ENCODE assay signal across 8 cellular contexts in the genomic region with DNA sequence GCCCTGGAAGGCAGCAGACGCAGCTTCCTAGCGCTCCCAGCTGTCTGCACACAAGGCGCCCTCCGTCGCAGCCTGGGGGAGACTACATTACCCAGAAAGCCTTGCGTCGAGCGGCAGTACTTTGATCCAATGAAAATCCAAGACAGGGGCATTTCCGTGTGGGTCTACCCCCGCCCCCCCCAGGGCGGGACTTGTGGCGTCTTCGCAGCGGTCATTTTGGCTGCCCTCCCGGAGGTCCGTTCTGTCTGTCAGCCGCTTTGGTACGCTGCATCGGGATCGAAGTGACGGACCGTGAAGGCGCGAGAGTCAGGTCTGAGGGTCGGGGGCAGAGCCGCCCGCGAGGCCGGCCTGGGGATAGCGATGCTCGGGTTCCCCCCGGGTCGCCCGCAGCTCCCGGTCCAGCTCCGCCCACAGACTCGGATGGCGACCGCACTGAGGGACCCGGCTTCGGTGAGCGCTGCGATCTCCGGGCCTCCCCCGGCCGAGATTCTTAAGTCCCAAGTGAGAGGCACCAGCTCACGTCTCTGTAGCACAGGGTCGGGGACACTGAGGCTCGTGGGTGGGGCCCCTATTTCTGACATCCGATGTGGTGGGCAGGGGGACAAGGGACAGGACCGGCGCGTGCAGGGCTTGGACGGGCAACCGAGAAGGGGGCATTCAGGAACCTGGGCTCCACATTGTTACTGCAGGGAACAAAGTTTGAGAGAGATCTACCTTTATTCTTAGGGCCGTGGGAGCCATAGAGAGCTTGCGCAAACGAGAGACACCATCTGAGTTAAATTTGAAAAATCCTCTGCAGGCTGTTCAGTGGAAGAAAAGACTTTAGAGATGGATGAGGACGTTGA. TPM values are rescaled to one million over a fixed set of nuclear protein-coding genes. Genes with fewer than 3 reads are reported as not detected.
DNase-seq lines count a peak whose midpoint lies in the region; ATAC-seq and TF ChIP-seq lines count a peak whose summit lies in the region.

A gene (plus strand): TSS at position 182 of the 845 bp plus-strand sequence. CDS start 179 bp downstream, at position 361.

- ATAC-seq in RWPE2 (ENCODE audit: low read depth) = peak; percentile 99
- ATAC-seq in natural killer cell treated with Interleukin-12 subunit alpha and Interleukin-12 subunit beta and Interleukin-15 and Interleukin-18, amount 100 ng/mL, for 72 hours = peak; percentile 100

- in situ Hi-C loops in GM23248 (cut with MboI) = no loop called here

- H3K4me3 ChIP-seq in GM23248 (peak within 1 kb of the TSS; percentile 99), RWPE2 (ENCODE audit: severe bottlenecking) (peak within 1 kb of the TSS; percentile 57), fibroblast of the aortic adventitia (ENCODE audit: low read depth, low read length) (peak within 1 kb of the TSS; percentile 87)

- peak within 1 kb of the TSS; percentile 87 for H3K9ac ChIP-seq in GM23248

- peak within 1 kb of the TSS; percentile 38 for H3K27ac ChIP-seq in GM23248
- H3K27ac ChIP-seq in RWPE2 (ENCODE audit: poor library complexity, severe bottlenecking) = no peak within 1 kb of the TSS

- H2AFZ ChIP-seq in GM23248 = peak within 1 kb of the TSS; percentile 99

- TF ChIP-seq CTCF in RWPE2 (IDR thresholded peaks at IDR 0.05; ENCODE audit: poor library complexity, severe bottlenecking) (no peak), fibroblast of the aortic adventitia (IDR thresholded peaks at IDR 0.05; ENCODE audit: insufficient read depth, low read length) (no peak)

- no peaks in the 10 kb centered on the region for H3K27me3 ChIP-seq in GM23248 (replicated peaks; ENCODE audit: insufficient read depth)
- H3K27me3 ChIP-seq in RWPE2 (ENCODE audit: insufficient read depth, poor library complexity, severe bottlenecking) = no peaks in the 10 kb centered on the region

- H3K36me3 Mint-ChIP-seq in natural killer cell treated with Interleukin-12 subunit alpha and Interleukin-12 subunit beta and Interleukin-15 and Interleukin-18, amount 100 ng/mL, for 72 hours = peaks cover 46% of the 10 kb centered on the region

- DNase-seq in EH (ENCODE audit: low read depth) (peak; percentile 95), GM23248 (peak; percentile 98), Kasumi-1 (lab: John Stamatoyannopoulos, UW) (peak; percentile 96 to 97), RWPE2 (ENCODE audit: low spot score) (peak; percentile 89), fibroblast of the aortic adventitia (ENCODE audit: low read depth) (peak; percentile 93)
- DNase-seq in activated T-helper 9 cell treated with anti-CD3 and anti-CD28 coated beads, Interleukin-2, amount 50 U/mL, for 16 hours (ENCODE audit: low read depth) = peak; percentile 78
- DNase-seq in natural killer cell treated with Interleukin-12 subunit alpha and Interleukin-12 subunit beta and Interleukin-15 and Interleukin-18, amount 100 ng/mL, for 72 hours (ENCODE audit: low spot score) = peak; percentile 93
- DNase-seq in stimulated activated naive CD4-positive, alpha-beta T cell treated with Interleukin-2 at 50 U/mL for 16 hours (lab: John Stamatoyannopoulos, UW) = peak; percentile 85

- peak within 1 kb of the TSS; percentile 90 for H3K4me3 Mint-ChIP-seq in natural killer cell treated with Interleukin-12 subunit alpha and Interleukin-12 subunit beta and Interleukin-15 and Interleukin-18, amount 100 ng/mL, for 72 hours

- peaks cover 4% of the 10 kb centered on the region; the same call in 1 of the 2 replicates for H3F3A ChIP-seq in GM23248 (ENCODE audit: insufficient read depth)

- peak within 1 kb of the TSS; percentile 53 to 76 for H3K27ac Mint-ChIP-seq in natural killer cell treated with Interleukin-12 subunit alpha and Interleukin-12 subunit beta and Interleukin-15 and Interleukin-18, amount 100 ng/mL, for 72 hours

- peak within 1 kb of the TSS; percentile 84 for H3K4me2 ChIP-seq in GM23248 (ENCODE audit: unreplicated experiment)

- peaks cover 47% of the 10 kb centered on the region for H3K79me2 ChIP-seq in GM23248 (ENCODE audit: insufficient read depth)

- H3K4me1 Mint-ChIP-seq in natural killer cell treated with Interleukin-12 subunit alpha and Interleukin-12 subunit beta and Interleukin-15 and Interleukin-18, amount 100 ng/mL, for 72 hours (ENCODE audit: low read depth in 2 of 2) = peaks cover 19 to 28% of the 10 kb centered on the region in 2 donors

- peaks cover 21% of the 10 kb centered on the region for H3K9me3 Mint-ChIP-seq in natural killer cell treated with Interleukin-12 subunit alpha and Interleukin-12 subunit beta and Interleukin-15 and Interleukin-18, amount 100 ng/mL, for 72 hours

- no peaks in the 10 kb centered on the region for H3K27me3 Mint-ChIP-seq in natural killer cell treated with Interleukin-12 subunit alpha and Interleukin-12 subunit beta and Interleukin-15 and Interleukin-18, amount 100 ng/mL, for 72 hours

- no peaks in the 10 kb centered on the region for H4K20me1 ChIP-seq in GM23248 (ENCODE audit: insufficient read depth)

- H3K9me3 ChIP-seq in GM23248 (ENCODE audit: low read depth) = no peaks in the 10 kb centered on the region
- H3K9me3 ChIP-seq in RWPE2 (ENCODE audit: severe bottlenecking) = peaks cover 4% of the 10 kb centered on the region

- H3K4me1 ChIP-seq in GM23248 (ENCODE audit: insufficient read depth) = peaks cover 6% of the 10 kb centered on the region; the same call in 1 of the 2 replicates
- no peaks in the 10 kb centered on the region for H3K4me1 ChIP-seq in RWPE2 (ENCODE audit: insufficient read depth, poor library complexity, severe bottlenecking)

- H3K36me3 ChIP-seq in GM23248 (ENCODE audit: low read depth) (peaks cover 28% of the 10 kb centered on the region), RWPE2 (ENCODE audit: low read depth) (peaks cover 38% of the 10 kb centered on the region)

- 1 to 2% methylated on average over 58 to 59 of the region's 59 CpGs for WGBS in GM23248 (ENCODE audit: low coverage in 1 of 2, low lambda C conversion rate in 2 of 2, missing lambda C conversion rate in 2 of 2), 2 experiments

- H3K9me2 ChIP-seq in GM23248 (ENCODE audit: insufficient read depth) = no peaks in the 10 kb centered on the region

RNA-seq across cellular contexts. Expression of the gene that starts here (rescaled TPM):
- total RNA-seq in GM23248 (2014; rRNA removed; shearing (Covaris generic)) = 8.3 and 11.1 TPM in 2 replicates
- 5.5 and 5.7 TPM in 2 replicates for polyA plus RNA-seq in GM23248 (2016; fragmentation: Nextera tagmentation; extraction: Ambion mirVana)
- 6.2 and 15.0 TPM in 2 replicates for total RNA-seq in fibroblast of the aortic adventitia (ENCODE audit: low replicate concordance)
- total RNA-seq in natural killer cell treated with Interleukin-12 subunit alpha and Interleukin-12 subunit beta and Interleukin-15 and Interleukin-18, amount 100 ng/mL, for 72 hours = 10 to 100 TPM in 1 of 2 donors, 1 to 10 TPM in 1; 9.9 to 12.4 TPM
